In genomic region chr16:89081556-89081955, GRCh38 we compare ENCODE assay signal across 10 cellular contexts.
"Had no signal": no experiment of that assay in that cellular context is flagged by ENCODE, and none has a peak within 500 bp of the region (broad histone marks: within the 10 kb centered on the region; RNA-seq: fewer than 3 reads in every experiment).

No MANE protein-coding gene starts in this region.

- H3K36me3 Mint-ChIP-seq: IgD-negative memory B cell had no signal

- H3K4me3 ChIP-seq: GM23248, HAP-1 had no signal

- FAIRE-seq: HepG2 had no signal

- H3K27ac Mint-ChIP-seq: HFFc6 had no signal

- H3K36me3 ChIP-seq: HAP-1 had no signal

- H3K27me3 Mint-ChIP-seq: IgD-negative memory B cell had no signal

- H3K9ac ChIP-seq: GM23248 had no signal

- H3K4me3 Mint-ChIP-seq: HFFc6, IgD-negative memory B cell had no signal

- H3K4me1 ChIP-seq: HAP-1 had no signal

- DNase-seq: GM23248, GOT3, H7, HFFc6, KG1 had no signal

- H2AFZ ChIP-seq: GM23248 had no signal

- H3K9me3 ChIP-seq: HAP-1 had no signal

- ATAC-seq: HCT116, HepG2 had no signal

- H3K27ac ChIP-seq: GM23248, HL-60 had no signal
